ENCODE assay signal across 19 cellular contexts in genomic region chr12:107668320-107668719, GRCh38. TPM values are rescaled to one million over a fixed set of nuclear protein-coding genes. Genes with fewer than 3 reads are reported as not detected.
DNase-seq lines count a peak whose midpoint lies in the region; ATAC-seq, FAIRE-seq and TF ChIP-seq lines count a peak whose summit lies in the region.
"Had no signal": no experiment of that assay in that cellular context is flagged by ENCODE, and none has a peak within 500 bp of the region (broad histone marks: within the 10 kb centered on the region; RNA-seq: fewer than 3 reads in every experiment).

No MANE protein-coding gene starts in this region.

- TF ChIP-seq RAD21 in A549 (conservative IDR thresholded peaks at IDR 0.05 in 1 of 2, IDR thresholded peaks at IDR 0.05 in 1 of 2) = no peak

- H3K4me2 ChIP-seq in A549 = no peak overlapping the region
- H3K4me2 ChIP-seq: GM23338 had no signal

- no peak for TF ChIP-seq EP300 in A549 (IDR thresholded peaks at IDR 0.05)

- H3K27ac ChIP-seq in A549 = no peak overlapping the region
- H3K27ac ChIP-seq in body of pancreas = no peak overlapping the region
- H3K27ac ChIP-seq: C4-2B had no signal

- H3K4me1 ChIP-seq in A549 (no peaks in the 10 kb centered on the region), body of pancreas (no peaks in the 10 kb centered on the region)

- H3K27me3 Mint-ChIP-seq in WTC11 (ENCODE audit: low read depth) (0 out of 2 replicates have a peak, but pooled peaks cover 3% of the 10 kb centered on the region), CD14-positive monocyte (ENCODE audit: low read depth in 3 of 3) (peaks cover 4 to 19% (median 9%) of the 10 kb centered on the region in 3 donors)

- no peak overlapping the region for H3K4me3 Mint-ChIP-seq in WTC11
- H3K4me3 Mint-ChIP-seq in CD14-positive monocyte = no peak overlapping the region
- H3K4me3 Mint-ChIP-seq: CD4-positive, alpha-beta memory T cell; GM23338; HFFc6 had no signal

- H3K36me3 ChIP-seq in body of pancreas (replicated peaks in 1 of 2; ENCODE audit: insufficient read depth in 1 of 2, low read depth in 2 of 2) = no peaks in the 10 kb centered on the region

- CTCF ChIA-PET in A549 (lab: Yijun Ruan, JAX) (interaction anchor here (0.6 to 1.9 kb wide), 4 partner anchors 8 to 1790 kb away, joined by 3 to 5 read pairs (median 4); no protein-coding TSS in a partner anchor), WTC11 (lab: Charles Lee) (interaction anchor here (3.5 kb wide), 1 partner anchor 8 kb away, joined by 18 read pairs; no protein-coding TSS in a partner anchor)

- FAIRE-seq in A549 (lab: Jason Lieb, UNC) = no peak
- FAIRE-seq: A204.1, GM12891 had no signal

- TF ChIP-seq POLR2A in A549 (IDR thresholded peaks at IDR 0.05; ENCODE audit: low read length) = no peak
- no peak for TF ChIP-seq POLR2A in body of pancreas (IDR thresholded peaks at IDR 0.05)

- no peak overlapping the region for H3K4me3 ChIP-seq in A549
- H3K4me3 ChIP-seq in fibroblast of the aortic adventitia (ENCODE audit: low read depth, low read length) = no peak overlapping the region
- H3K4me3 ChIP-seq in body of pancreas = no peak overlapping the region
- H3K4me3 ChIP-seq: GM23338 had no signal

- TF ChIP-seq CTCF in A549 (IDR thresholded peaks at IDR 0.05) (no peak), WTC11 (IDR thresholded peaks at IDR 0.05) (no peak), fibroblast of the aortic adventitia (IDR thresholded peaks at IDR 0.05; ENCODE audit: insufficient read depth, low read length) (no peak), body of pancreas (IDR thresholded peaks at IDR 0.05) (no peak), CD14-positive monocyte (IDR thresholded peaks at IDR 0.05) (no peak)

- H3K9me3 ChIP-seq in A549 (no peaks in the 10 kb centered on the region), body of pancreas (no peaks in the 10 kb centered on the region)

- POLR2A ChIA-PET in A549 (lab: Yijun Ruan, JAX) (no interaction called here), WTC11 (lab: Charles Lee) (no interaction called here)

- no peaks in the 10 kb centered on the region for H3K36me3 Mint-ChIP-seq in WTC11
- H3K36me3 Mint-ChIP-seq in CD14-positive monocyte = no peaks in the 10 kb centered on the region
- H3K36me3 Mint-ChIP-seq: CD4-positive, alpha-beta memory T cell had no signal

- intact Hi-C loops in body of pancreas (cut with DNase I) (no loop called here), CD14-positive monocyte (cut with micrococcal nuclease) (no loop called here)

- DNase-seq in A549 (ENCODE audit: low read depth in 1 of 2, low spot score in 1 of 2) (no peak), ELR (ENCODE audit: low read depth) (peak; percentile 9), WTC11 (ENCODE audit: low spot score) (no peak), fibroblast of the aortic adventitia (ENCODE audit: low read depth) (peak; percentile 37), body of pancreas (no peak), CD14-positive monocyte (ENCODE audit: low spot score) (no peak), NCI-H345 treated with DMSO at 0.1 percent for 48 hours (lab: John Stamatoyannopoulos, UW; ENCODE audit: unreplicated experiment) (no peak), GF-D8 (lab: John Stamatoyannopoulos, UW) (no peak)
- DNase-seq: AML-193; CD4-positive, alpha-beta memory T cell; DMS153; DMS79; H7; HFFc6 had no signal

- H3K9me3 Mint-ChIP-seq in WTC11 = no peaks in the 10 kb centered on the region
- no peaks in the 10 kb centered on the region for H3K9me3 Mint-ChIP-seq in CD14-positive monocyte
- H3K9me3 Mint-ChIP-seq: CD4-positive, alpha-beta memory T cell; GM23338; HFFc6 had no signal

- H3K27me3 ChIP-seq in body of pancreas = peaks cover 0 to 4% of the 10 kb centered on the region in 2 donors

- H3K4me1 Mint-ChIP-seq in WTC11 (peaks cover 32% of the 10 kb centered on the region), CD14-positive monocyte (peaks cover 10% of the 10 kb centered on the region)

- H3K27ac Mint-ChIP-seq in WTC11 (no peak overlapping the region), CD14-positive monocyte (no peak overlapping the region)
- H3K27ac Mint-ChIP-seq: CD4-positive, alpha-beta memory T cell; GM23338; HFFc6 had no signal

- WGBS in A549 (ENCODE audit: missing lambda C conversion rate) = 22% methylated on average over 4 of the region's 4 CpGs
- 27 to 38% methylated on average over 4 of the region's 4 CpGs for WGBS in body of pancreas, 2 donors

- no peak for ATAC-seq in A549
- no peak for ATAC-seq in WTC11
- ATAC-seq in body of pancreas = no peak
- ATAC-seq: GM23338, HCT116 had no signal

TF ChIP-seq in A549, 52 proteins besides CTCF, POLR2A, EP300 and RAD21:
- no peak for TF ChIP-seq FOSL2 (IDR thresholded peaks at IDR 0.05)
- peak; percentile 21; the same call in 1 of the 2 replicates for TF ChIP-seq FOSL2 (CRISPR knock-in tag; IDR thresholded peaks at IDR 0.05)
- no peak for TF ChIP-seq FOXS1 (CRISPR knock-in tag; IDR thresholded peaks at IDR 0.05)

TF ChIP-seq in WTC11, 78 proteins besides CTCF, POLR2A, EP300 and RAD21:
- TF ChIP-seq ZBTB43 (CRISPR knock-in tag; IDR thresholded peaks at IDR 0.05) (no peak), GTF2I (CRISPR knock-in tag; conservative IDR thresholded peaks at IDR 0.05) (0 out of 2 replicates have a peak, but pooled peaks have one; percentile 52), NR3C1 (CRISPR knock-in tag; conservative IDR thresholded peaks at IDR 0.05; ENCODE audit: low read depth) (no peak)

RNA-seq across cellular contexts. Expression of gene PWP1, which starts 17.3 kb away (rescaled TPM):
- polyA plus RNA-seq in A549 (2011; rRNA removed) = 115 and 191 TPM in 2 replicates
- polyA plus RNA-seq in A549 (2012; cell fraction: cytosol; rRNA removed) = 120 and 258 TPM in 2 replicates
- polyA plus RNA-seq in A549 (2012; cell fraction: nucleus; rRNA removed) = 187 and 201 TPM in 2 replicates
- 129 to 140 TPM (median 132 TPM) in 3 replicates for polyA plus RNA-seq in A549 (2017; fragmentation: RNase III; extraction: RNeasy Plus Mini Kit Qiagen cat#74134 plus additional on column Dnase treatment)
- 44.1 and 46.1 TPM in 2 replicates for polyA minus RNA-seq in A549 (2011; rRNA and poly(A)+ RNA removed)
- total RNA-seq in WTC11 (2021) = 42.1 to 54.2 TPM (median 46.2 TPM) in 3 replicates
- total RNA-seq in fibroblast of the aortic adventitia (ENCODE audit: low replicate concordance) = 72.0 and 142 TPM in 2 replicates
- total RNA-seq in body of pancreas = 10 to 100 TPM; 48.8 to 97.9 TPM
- 10 to 100 TPM; 27.1 to 28.0 TPM for polyA plus RNA-seq in CD14-positive monocyte

Comparison
In these comparisons a context has a peak if more than half of its experiments do, and no peak if none do; other contexts are left out.
1. DNase-seq: peak in ELR (single experiment) and fibroblast of the aortic adventitia (single experiment); none in A549 (0 of 2), WTC11 (single experiment), body of pancreas (0 of 4), CD14-positive monocyte (single experiment), NCI-H345 treated with DMSO at 0.1 percent for 48 hours (single experiment) and GF-D8 (single experiment).